ENCODE assay signal across 13 cellular contexts in the genomic region with DNA sequence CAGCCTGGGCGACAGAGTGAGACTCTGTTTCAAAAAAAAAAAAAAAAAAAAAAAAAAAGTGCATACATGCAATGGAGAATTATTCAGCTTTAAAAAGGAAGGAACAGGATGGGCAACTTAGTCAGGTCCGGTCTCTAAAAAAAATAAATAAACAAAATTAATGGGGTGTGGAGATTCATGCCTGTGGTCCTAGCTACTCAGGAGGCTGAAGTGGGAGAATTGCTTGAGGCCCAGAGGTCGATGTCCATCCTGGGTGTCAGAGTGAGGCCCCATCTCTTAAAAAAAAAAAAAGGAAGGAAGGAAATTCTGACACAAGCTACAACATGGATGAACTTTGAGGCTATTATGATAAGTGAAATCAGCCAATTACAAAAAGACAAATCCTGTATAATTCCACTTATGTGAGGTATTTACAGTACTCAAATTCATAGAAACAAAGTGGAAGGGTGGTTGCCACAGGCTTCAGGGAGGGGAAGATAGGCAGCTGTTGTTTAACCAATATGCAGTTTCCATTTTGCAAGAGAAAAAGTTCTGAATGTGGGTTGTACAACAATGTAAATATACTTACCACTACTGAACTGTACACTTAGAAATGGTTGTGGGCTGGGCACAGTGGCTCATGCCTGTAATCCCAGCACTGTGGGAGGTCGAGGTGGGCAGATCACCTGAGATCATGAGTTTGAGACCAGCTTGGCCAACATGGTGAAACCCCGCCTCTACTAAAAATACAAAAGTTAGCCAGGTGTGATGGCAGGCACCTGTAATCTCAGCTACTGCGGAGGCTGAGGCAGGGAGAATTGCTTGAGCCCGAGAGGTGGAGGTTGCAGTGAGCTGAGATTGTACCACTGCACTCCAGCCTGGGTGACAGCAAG. TPM values are rescaled to one million over a fixed set of nuclear protein-coding genes. Genes with fewer than 3 reads are reported as not detected.
DNase-seq lines count a peak whose midpoint lies in the region; ATAC-seq and TF ChIP-seq lines count a peak whose summit lies in the region.
"Had no signal": no experiment of that assay in that cellular context is flagged by ENCODE, and none has a peak within 500 bp of the region (broad histone marks: within the 10 kb centered on the region; RNA-seq: fewer than 3 reads in every experiment).

No MANE protein-coding gene starts in this region.

- H3K36me3 Mint-ChIP-seq in IgD-negative memory B cell, result no peaks in the 10 kb centered on the region
- H3K36me3 Mint-ChIP-seq in memory B cell, result peaks cover 3% of the 10 kb centered on the region
- no peaks in the 10 kb centered on the region for H3K36me3 Mint-ChIP-seq in natural killer cell treated with Interleukin-12 subunit alpha and Interleukin-12 subunit beta and Interleukin-15 and Interleukin-18, amount 100 ng/mL, for 72 hours

- H3K27me3 Mint-ChIP-seq in IgD-negative memory B cell, result no peaks in the 10 kb centered on the region
- no peaks in the 10 kb centered on the region for H3K27me3 Mint-ChIP-seq in memory B cell
- H3K27me3 Mint-ChIP-seq in natural killer cell treated with Interleukin-12 subunit alpha and Interleukin-12 subunit beta and Interleukin-15 and Interleukin-18, amount 100 ng/mL, for 72 hours, result peaks cover 0 to 6% of the 10 kb centered on the region in 2 donors
- H3K27me3 Mint-ChIP-seq: CD4-positive, alpha-beta T cell had no signal

- ATAC-seq in GM18511 (IDR thresholded peaks at IDR 0.05; ENCODE audit: unreplicated experiment) (peak; percentile 40), memory B cell (ENCODE audit: low read depth) (peak; percentile 18)
- no peak for ATAC-seq in natural killer cell treated with Interleukin-12 subunit alpha and Interleukin-12 subunit beta and Interleukin-15 and Interleukin-18, amount 100 ng/mL, for 72 hours
- ATAC-seq: lower lobe of right lung had no signal

- no peak for TF ChIP-seq CTCF in colonic mucosa (IDR thresholded peaks at IDR 0.05)

- H3K4me3 Mint-ChIP-seq in IgD-negative memory B cell (peak overlapping the region in 3 of 4 donors; percentile 46 to 87 (median 83)), memory B cell (peak overlapping the region; percentile 52)
- H3K4me3 Mint-ChIP-seq in natural killer cell treated with Interleukin-12 subunit alpha and Interleukin-12 subunit beta and Interleukin-15 and Interleukin-18, amount 100 ng/mL, for 72 hours, result no peak overlapping the region
- H3K4me3 Mint-ChIP-seq: CD4-positive, alpha-beta T cell had no signal

- H3K9ac ChIP-seq in colonic mucosa (ENCODE audit: low read depth in 2 of 2, low read length in 2 of 2), result no peak overlapping the region

- H3K27ac Mint-ChIP-seq in IgD-negative memory B cell (peak overlapping the region; percentile 93 to 95 (median 94)), memory B cell (peak overlapping the region; percentile 86)
- H3K27ac Mint-ChIP-seq in natural killer cell treated with Interleukin-12 subunit alpha and Interleukin-12 subunit beta and Interleukin-15 and Interleukin-18, amount 100 ng/mL, for 72 hours, result no peak overlapping the region
- H3K27ac Mint-ChIP-seq: CD4-positive, alpha-beta T cell had no signal

- H3K27me3 ChIP-seq in colonic mucosa, result no peaks in the 10 kb centered on the region

- no peak overlapping the region for H3K4me3 ChIP-seq in colonic mucosa
- H3K4me3 ChIP-seq: lower lobe of right lung had no signal

- intact Hi-C loops in colonic mucosa (cut with DNase I), result no loop called here

- peak; percentile 19 for DNase-seq in H4 (ENCODE audit: low spot score)
- no peak for DNase-seq in memory B cell (ENCODE audit: low spot score in 2 of 2)
- no peak for DNase-seq in stimulated activated CD4-positive, alpha-beta T cell treated with anti-CD3 and anti-CD28 coated beads, Interleukin-1b, Interleukin-23, amount 100 ng/mL, for 48 hours
- no peak for DNase-seq in colonic mucosa
- no peak for DNase-seq in natural killer cell treated with Interleukin-12 subunit alpha and Interleukin-12 subunit beta and Interleukin-15 and Interleukin-18, amount 100 ng/mL, for 72 hours (ENCODE audit: low spot score)
- no peak for DNase-seq in activated CD4-positive, CD25-positive, alpha-beta regulatory T cell treated with anti-CD3 and anti-CD28 coated beads, Interleukin-2, amount 50 U/mL, for 72 hours
- DNase-seq: caudate nucleus; CD4-positive, alpha-beta T cell; lower lobe of right lung; right cardiac atrium had no signal

- no peaks in the 10 kb centered on the region for H3K36me3 ChIP-seq in colonic mucosa
- H3K36me3 ChIP-seq: lower lobe of right lung had no signal

- peaks cover 0 to 2% (median 0%) of the 10 kb centered on the region in 3 donors for H3K9me3 Mint-ChIP-seq in IgD-negative memory B cell
- H3K9me3 Mint-ChIP-seq in memory B cell, result peaks cover 4% of the 10 kb centered on the region
- no peaks in the 10 kb centered on the region for H3K9me3 Mint-ChIP-seq in natural killer cell treated with Interleukin-12 subunit alpha and Interleukin-12 subunit beta and Interleukin-15 and Interleukin-18, amount 100 ng/mL, for 72 hours
- H3K9me3 Mint-ChIP-seq: CD4-positive, alpha-beta T cell had no signal

- H3K9me3 ChIP-seq in colonic mucosa, result no peaks in the 10 kb centered on the region
- H3K9me3 ChIP-seq: lower lobe of right lung had no signal

- no peaks in the 10 kb centered on the region for H3K4me1 ChIP-seq in colonic mucosa

- peaks cover 31 to 37% (median 34%) of the 10 kb centered on the region in 3 donors for H3K4me1 Mint-ChIP-seq in IgD-negative memory B cell
- peaks cover 27% of the 10 kb centered on the region for H3K4me1 Mint-ChIP-seq in memory B cell
- H3K4me1 Mint-ChIP-seq in natural killer cell treated with Interleukin-12 subunit alpha and Interleukin-12 subunit beta and Interleukin-15 and Interleukin-18, amount 100 ng/mL, for 72 hours (ENCODE audit: low read depth in 2 of 2), result no peaks in the 10 kb centered on the region

- H3K27ac ChIP-seq in colonic mucosa, result no peak overlapping the region
- H3K27ac ChIP-seq: lower lobe of right lung had no signal

RNA-seq across cellular contexts. Expression of a gene that starts 12.3 kb away (rescaled TPM):
- total RNA-seq in H4 (2014; rRNA removed; shearing (Covaris generic)), result not detected in 2 replicates
- not detected for polyA plus RNA-seq in IgD-negative memory B cell
- total RNA-seq in colonic mucosa, result under 1 TPM in 1 of 2 donors, not detected in 1; 0.15 TPM
- total RNA-seq in natural killer cell treated with Interleukin-12 subunit alpha and Interleukin-12 subunit beta and Interleukin-15 and Interleukin-18, amount 100 ng/mL, for 72 hours, result not detected
- total RNA-seq: CD4-positive, alpha-beta T cell; LHCN-M2; lower lobe of right lung; right cardiac atrium had no signal
- polyA plus RNA-seq: right cardiac atrium had no signal

RNA-seq across cellular contexts. Expression of a gene that starts 15.1 kb away (rescaled TPM):
- total RNA-seq in H4 (2014; rRNA removed; shearing (Covaris generic)), result 125 and 159 TPM in 2 replicates
- polyA plus RNA-seq in IgD-negative memory B cell, result 87.7 TPM
- total RNA-seq in colonic mucosa, result 10 to 100 TPM; 62.6 to 63.2 TPM
- total RNA-seq in natural killer cell treated with Interleukin-12 subunit alpha and Interleukin-12 subunit beta and Interleukin-15 and Interleukin-18, amount 100 ng/mL, for 72 hours, result 100 to 1,000 TPM in 1 of 2 donors, 10 to 100 TPM in 1; 97.7 to 104 TPM

RNA-seq across cellular contexts. Expression of a gene that starts 36.3 kb away (rescaled TPM):
- total RNA-seq in H4 (2014; rRNA removed; shearing (Covaris generic)), result 0.23 TPM in 1 of 2 replicates, not detected in the other
- polyA plus RNA-seq in IgD-negative memory B cell, result 12.4 TPM
- total RNA-seq in colonic mucosa, result under 1 TPM in 1 of 2 donors, not detected in 1; 0.27 TPM
- total RNA-seq in natural killer cell treated with Interleukin-12 subunit alpha and Interleukin-12 subunit beta and Interleukin-15 and Interleukin-18, amount 100 ng/mL, for 72 hours, result 1 to 10 TPM in 1 of 2 donors, under 1 TPM in 1; 0.84 to 1.3 TPM
- total RNA-seq: right cardiac atrium had no signal

RNA-seq across cellular contexts. Expression of a gene that starts 41.2 kb away (rescaled TPM):
- total RNA-seq in H4 (2014; rRNA removed; shearing (Covaris generic)), result 11.8 and 16.4 TPM in 2 replicates
- 5.5 TPM for polyA plus RNA-seq in IgD-negative memory B cell
- total RNA-seq in colonic mucosa, result 10 to 100 TPM; 48.1 to 68.0 TPM
- total RNA-seq in natural killer cell treated with Interleukin-12 subunit alpha and Interleukin-12 subunit beta and Interleukin-15 and Interleukin-18, amount 100 ng/mL, for 72 hours, result 10 to 100 TPM; 22.8 to 42.8 TPM

RNA-seq across cellular contexts. Expression of a gene that starts 59.2 kb away (rescaled TPM):
- total RNA-seq in H4 (2014; rRNA removed; shearing (Covaris generic)), result 142 and 167 TPM in 2 replicates
- polyA plus RNA-seq in IgD-negative memory B cell, result 160 TPM
- total RNA-seq in colonic mucosa, result 100 to 1,000 TPM in 1 of 2 donors, 10 to 100 TPM in 1; 76.8 to 144 TPM
- 100 to 1,000 TPM; 132 to 162 TPM for total RNA-seq in natural killer cell treated with Interleukin-12 subunit alpha and Interleukin-12 subunit beta and Interleukin-15 and Interleukin-18, amount 100 ng/mL, for 72 hours

Comparison
In these comparisons a context has a peak if more than half of its experiments do, and no peak if none do; other contexts are left out.
1. ATAC-seq: peak in GM18511 (single experiment) and memory B cell (single experiment); none in natural killer cell treated with Interleukin-12 subunit alpha and Interleukin-12 subunit beta and Interleukin-15 and Interleukin-18, amount 100 ng/mL, for 72 hours (0 of 2).
2. H3K27ac Mint-ChIP-seq: peak in IgD-negative memory B cell (3 of 3) and memory B cell (single experiment); none in natural killer cell treated with Interleukin-12 subunit alpha and Interleukin-12 subunit beta and Interleukin-15 and Interleukin-18, amount 100 ng/mL, for 72 hours (0 of 2).